1 cellular context compared by ENCODE assay signal in genomic region chr1:43529206-43529731, GRCh38.
TF ChIP-seq lines count a peak whose summit lies in the region.

No MANE protein-coding gene starts in this region.

TF ChIP-seq in IMR-90, 13 proteins besides CTCF, POLR2A, EP300 and RAD21 (continued from another document):
- TF ChIP-seq MXI1 (IDR thresholded peaks at IDR 0.05; ENCODE audit: borderline replicate concordance, low read depth, low read length), result peak; percentile 14; the same call in 1 of the 2 replicates
